In the genomic region with DNA sequence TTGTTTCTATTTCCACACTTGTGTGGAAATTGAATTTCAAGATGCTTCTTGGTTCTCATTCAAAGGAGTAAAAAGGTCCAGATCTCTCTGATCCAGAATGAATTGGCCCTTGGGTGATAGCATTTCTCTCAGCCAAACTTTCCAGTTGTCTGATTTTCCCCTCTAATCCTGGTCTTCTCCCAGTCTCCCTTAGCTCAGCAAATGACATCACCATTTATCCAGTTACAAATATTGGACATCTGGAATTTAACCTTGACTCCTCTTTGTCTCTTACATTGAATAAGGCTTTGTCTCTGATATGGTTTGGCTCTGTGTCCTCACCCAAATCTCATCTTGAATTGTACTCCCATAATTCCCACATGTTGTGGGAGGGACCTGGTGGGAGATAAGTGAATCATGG, we compare ENCODE assay signal across 26 cellular contexts. TPM values are rescaled to one million over a fixed set of nuclear protein-coding genes. Genes with fewer than 3 reads are reported as not detected.
A peak's percentile ranks its signal among the peaks of the same experiment; 100 is the strongest.
DNase-seq lines count a peak whose midpoint lies in the region; ATAC-seq and TF ChIP-seq lines count a peak whose summit lies in the region.
"Had no signal": no experiment of that assay in that cellular context is flagged by ENCODE, and none has a peak within 500 bp of the region (broad histone marks: within the 10 kb centered on the region; RNA-seq: fewer than 3 reads in every experiment).

No MANE protein-coding gene starts in this region.

- H2BK20ac ChIP-seq in IMR-90 (ENCODE audit: low read depth, low read length), result peak overlapping the region; percentile 86

- H3K79me1 ChIP-seq in IMR-90 (ENCODE audit: low read depth in 1 of 2, low read length in 2 of 2), result no peaks in the 10 kb centered on the region

- H3K4me2 ChIP-seq in IMR-90 (ENCODE audit: low read depth, low read length), result no peak overlapping the region
- H3K4me2 ChIP-seq: BLaER1 had no signal

- no peak overlapping the region for H3K4me3 Mint-ChIP-seq in activated T-cell treated with anti-CD3 and anti-CD28 coated beads, Interleukin-2, amount 50 U/mL, for 4 hours
- H3K4me3 Mint-ChIP-seq: CD14-positive monocyte; CD4-positive, alpha-beta memory T cell; CD4-positive, CD25-positive, alpha-beta regulatory T cell; CD8-positive, alpha-beta memory T cell had no signal

- H3K27me3 Mint-ChIP-seq in activated T-cell treated with anti-CD3 and anti-CD28 coated beads, Interleukin-2, amount 50 U/mL, for 4 hours (ENCODE audit: low read depth), result peaks cover 17% of the 10 kb centered on the region

- POLR2A ChIA-PET in IMR-90 (lab: Charles Lee; ENCODE audit: unreplicated experiment), result no interaction called here

- in situ Hi-C loops in IMR-90 (cut with MboI; ENCODE audit: low sequenced_read_pairs), result loop anchor here (25.0 kb wide), 2 partner anchors 551 to 899 kb away; no protein-coding TSS in a partner anchor

- no peaks in the 10 kb centered on the region for H3K27me3 ChIP-seq in IMR-90 (ENCODE audit: control insufficient read depth, insufficient read depth, low read length)
- H3K27me3 ChIP-seq: BE2C, BLaER1 had no signal

- H3K36me3 ChIP-seq in IMR-90 (ENCODE audit: control insufficient read depth, insufficient read depth, low read length), result no peaks in the 10 kb centered on the region
- H3K36me3 ChIP-seq: BE2C, BLaER1 had no signal

- no peak overlapping the region for H4K8ac ChIP-seq in IMR-90 (ENCODE audit: low read depth in 2 of 2, low read length in 2 of 2)

- no peak overlapping the region for H3K56ac ChIP-seq in IMR-90 (ENCODE audit: extremely low read depth, insufficient read depth, low read length)

- H2AK9ac ChIP-seq in IMR-90 (replicated peaks; ENCODE audit: low read depth, low read length, poor library complexity), result no peak overlapping the region

- peak overlapping the region; percentile 55 for H3K18ac ChIP-seq in IMR-90 (ENCODE audit: low read depth, low read length)

- peak overlapping the region; percentile 69 for H2BK120ac ChIP-seq in IMR-90 (ENCODE audit: low read depth, low read length)

- no peak overlapping the region for H3K14ac ChIP-seq in IMR-90 (replicated peaks; ENCODE audit: low read depth, low read length)

- ATAC-seq in Right ventricle myocardium inferior, result peak; percentile 52
- no peak for ATAC-seq in Right ventricle myocardium superior (ENCODE audit: poor library complexity)
- no peak for ATAC-seq in IMR-90 (ENCODE audit: low read depth)
- no peak for ATAC-seq in activated T-cell treated with anti-CD3 and anti-CD28 coated beads, Interleukin-2, amount 50 U/mL, for 4 hours

- H3K23ac ChIP-seq in IMR-90 (ENCODE audit: low read depth, low read length), result no peak overlapping the region

- H3K36me3 Mint-ChIP-seq in activated T-cell treated with anti-CD3 and anti-CD28 coated beads, Interleukin-2, amount 50 U/mL, for 4 hours (ENCODE audit: insufficient read depth), result no peaks in the 10 kb centered on the region
- H3K36me3 Mint-ChIP-seq: CD14-positive monocyte; CD4-positive, alpha-beta memory T cell; CD4-positive, CD25-positive, alpha-beta regulatory T cell; CD8-positive, alpha-beta memory T cell had no signal

- H2AK5ac ChIP-seq in IMR-90 (ENCODE audit: low read depth, low read length), result peak overlapping the region; percentile 5; the same call in 1 of the 2 replicates

- H4K91ac ChIP-seq in IMR-90 (ENCODE audit: insufficient read depth, low read depth, low read length), result no peak overlapping the region

- no peak overlapping the region for H2AFZ ChIP-seq in IMR-90 (replicated peaks; ENCODE audit: low read length, poor library complexity)

- H3K9me3 Mint-ChIP-seq in activated T-cell treated with anti-CD3 and anti-CD28 coated beads, Interleukin-2, amount 50 U/mL, for 4 hours, result no peaks in the 10 kb centered on the region
- H3K9me3 Mint-ChIP-seq: CD8-positive, alpha-beta memory T cell had no signal

- dilution Hi-C loops in IMR-90 (cut with HindIII; ENCODE audit: low sequenced_read_pairs, unreplicated experiment), result no loop called here

- peaks cover 2% of the 10 kb centered on the region; the same call in 1 of the 2 replicates for H3K4me1 ChIP-seq in IMR-90 (ENCODE audit: control insufficient read depth, insufficient read depth, low read length)
- H3K4me1 ChIP-seq: BE2C, BLaER1 had no signal

- intact Hi-C loops in Right ventricle myocardium inferior (cut with DNase I), result no loop called here
- intact Hi-C loops in Right ventricle myocardium superior (cut with DNase I), result no loop called here
- intact Hi-C loops in IMR-90 (cut with micrococcal nuclease), result no loop called here

- no peak overlapping the region for H3K27ac ChIP-seq in IMR-90 (ENCODE audit: insufficient read depth, low read length)
- H3K27ac ChIP-seq: BLaER1 had no signal

- H2BK15ac ChIP-seq in IMR-90 (ENCODE audit: low read depth, low read length), result peak overlapping the region; percentile 74; the same call in 1 of the 3 replicates

- no peak overlapping the region for H2BK5ac ChIP-seq in IMR-90 (ENCODE audit: low read depth, low read length, poor library complexity, severe bottlenecking)

- H3K9me3 ChIP-seq in IMR-90 (ENCODE audit: control insufficient read depth, insufficient read depth, low read length), result no peaks in the 10 kb centered on the region
- H3K9me3 ChIP-seq: BE2C, BLaER1 had no signal

- no peak for DNase-seq in Right ventricle myocardium inferior (ENCODE audit: missing footprints)
- no peak for DNase-seq in Right ventricle myocardium superior
- DNase-seq in EL, result peak; percentile 23
- no peak for DNase-seq in IMR-90
- peak; percentile 31 for DNase-seq in fibroblast of peridontal ligament (ENCODE audit: extremely low read depth)
- no peak for DNase-seq in cerebellum (ENCODE audit: low spot score)
- DNase-seq in NCI-H128 (lab: John Stamatoyannopoulos, UW; ENCODE audit: unreplicated experiment), result no peak
- no peak for DNase-seq in activated T-cell treated with anti-CD3 and anti-CD28 coated beads, Interleukin-2, amount 50 U/mL, for 4 hours
- DNase-seq: 8988T; ACHN; BE2C; C1 segment of cervical spinal cord; CD4-positive, alpha-beta memory T cell; CD4-positive, CD25-positive, alpha-beta regulatory T cell; CD8-positive, alpha-beta memory T cell; COR-L47; DMS 273 treated with DMSO at 0.1 percent for 48 hours; DMS153; DMS53; DMS79; DND-41; GF-D8 had no signal

- H3K4me1 Mint-ChIP-seq in activated T-cell treated with anti-CD3 and anti-CD28 coated beads, Interleukin-2, amount 50 U/mL, for 4 hours (ENCODE audit: low read depth), result no peaks in the 10 kb centered on the region
- H3K4me1 Mint-ChIP-seq: CD14-positive monocyte; CD4-positive, alpha-beta memory T cell; CD4-positive, CD25-positive, alpha-beta regulatory T cell; CD8-positive, alpha-beta memory T cell had no signal

- no peak for TF ChIP-seq CTCF in IMR-90 (conservative IDR thresholded peaks at IDR 0.05; ENCODE audit: low read depth, low read length)

- CTCF ChIA-PET in IMR-90 (lab: Yijun Ruan, JAX), result no interaction called here

- no peak overlapping the region for H3K9ac ChIP-seq in IMR-90 (ENCODE audit: low read depth, low read length)
- H3K9ac ChIP-seq: BLaER1 had no signal

- H4K20me1 ChIP-seq in IMR-90 (ENCODE audit: insufficient read depth, low read length), result no peaks in the 10 kb centered on the region
- H4K20me1 ChIP-seq: BLaER1 had no signal

- no peak overlapping the region for H3K4me3 ChIP-seq in IMR-90 (ENCODE audit: insufficient read depth, low read depth, low read length)
- H3K4me3 ChIP-seq: BLaER1 had no signal

- BruUV-seq in IMR-90 (replicated peaks; lab: Mats Ljungman, UMichigan), result no TSS peak

- H4K5ac ChIP-seq in IMR-90 (ENCODE audit: low read depth, low read length), result no peak overlapping the region

- TF ChIP-seq POLR2A in IMR-90 (IDR thresholded peaks at IDR 0.05; ENCODE audit: low read depth, low read length), result no peak

- TF ChIP-seq RAD21 in IMR-90 (IDR thresholded peaks at IDR 0.05; ENCODE audit: low read length), result no peak

- no peak overlapping the region for H3K4ac ChIP-seq in IMR-90 (ENCODE audit: low read depth, low read length)

- H3K9me1 ChIP-seq in IMR-90 (ENCODE audit: insufficient read depth, low read length), result no peaks in the 10 kb centered on the region

TF ChIP-seq in IMR-90, 13 proteins besides CTCF, POLR2A, EP300 and RAD21:
- TF ChIP-seq, protein P1, sequence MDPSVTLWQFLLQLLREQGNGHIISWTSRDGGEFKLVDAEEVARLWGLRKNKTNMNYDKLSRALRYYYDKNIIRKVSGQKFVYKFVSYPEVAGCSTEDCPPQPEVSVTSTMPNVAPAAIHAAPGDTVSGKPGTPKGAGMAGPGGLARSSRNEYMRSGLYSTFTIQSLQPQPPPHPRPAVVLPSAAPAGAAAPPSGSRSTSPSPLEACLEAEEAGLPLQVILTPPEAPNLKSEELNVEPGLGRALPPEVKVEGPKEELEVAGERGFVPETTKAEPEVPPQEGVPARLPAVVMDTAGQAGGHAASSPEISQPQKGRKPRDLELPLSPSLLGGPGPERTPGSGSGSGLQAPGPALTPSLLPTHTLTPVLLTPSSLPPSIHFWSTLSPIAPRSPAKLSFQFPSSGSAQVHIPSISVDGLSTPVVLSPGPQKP (IDR thresholded peaks at IDR 0.05; ENCODE audit: borderline replicate concordance, low read depth, low read length), result no peak
- TF ChIP-seq, protein P2, sequence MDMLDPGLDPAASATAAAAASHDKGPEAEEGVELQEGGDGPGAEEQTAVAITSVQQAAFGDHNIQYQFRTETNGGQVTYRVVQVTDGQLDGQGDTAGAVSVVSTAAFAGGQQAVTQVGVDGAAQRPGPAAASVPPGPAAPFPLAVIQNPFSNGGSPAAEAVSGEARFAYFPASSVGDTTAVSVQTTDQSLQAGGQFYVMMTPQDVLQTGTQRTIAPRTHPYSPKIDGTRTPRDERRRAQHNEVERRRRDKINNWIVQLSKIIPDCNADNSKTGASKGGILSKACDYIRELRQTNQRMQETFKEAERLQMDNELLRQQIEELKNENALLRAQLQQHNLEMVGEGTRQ (IDR thresholded peaks at IDR 0.05; ENCODE audit: low read depth, low read length), result no peak
- no peak for TF ChIP-seq SMC3 (IDR thresholded peaks at IDR 0.05; ENCODE audit: low read depth, low read length)
- no peak for TF ChIP-seq RCOR1 (IDR thresholded peaks at IDR 0.05; ENCODE audit: insufficient replicate concordance, low read length)
- TF ChIP-seq MAFK (IDR thresholded peaks at IDR 0.05; ENCODE audit: low read depth, low read length), result no peak
- TF ChIP-seq MXI1 (IDR thresholded peaks at IDR 0.05; ENCODE audit: borderline replicate concordance, low read depth, low read length), result no peak
- TF ChIP-seq NFE2L2 (IDR thresholded peaks at IDR 0.05; ENCODE audit: low read depth, low read length), result no peak
- no peak for TF ChIP-seq MAZ (IDR thresholded peaks at IDR 0.05; ENCODE audit: borderline replicate concordance, low read depth, low read length)
- TF ChIP-seq RFX5 (IDR thresholded peaks at IDR 0.05; ENCODE audit: low read depth, low read length), result no peak
- no peak for TF ChIP-seq CHD1 (IDR thresholded peaks at IDR 0.05; ENCODE audit: low read depth, low read length)

RNA-seq across cellular contexts. Expression of a gene that starts 10.2 kb away (rescaled TPM):
- total RNA-seq in Right ventricle myocardium inferior, result 44.6 TPM
- total RNA-seq in Right ventricle myocardium superior, result 35.0 TPM
- total RNA-seq in IMR-90 (2012; rRNA removed), result 34.8 and 69.2 TPM in 2 replicates
- 19.5 and 27.3 TPM in 2 replicates for polyA plus RNA-seq in IMR-90 (2012; rRNA removed)
- 2.9 and 3.0 TPM in 2 replicates for polyA plus RNA-seq in IMR-90 (2012; cell fraction: cytosol; rRNA removed)
- polyA plus RNA-seq in IMR-90 (2012; cell fraction: nucleus; rRNA removed; ENCODE audit: low replicate concordance), result 0.61 and 12.9 TPM in 2 replicates
- total RNA-seq in cerebellum, result 0.45 TPM
- total RNA-seq in activated T-cell treated with anti-CD3 and anti-CD28 coated beads, Interleukin-2, amount 50 U/mL, for 4 hours, result under 1 TPM in 1 of 3 donors, not detected in 2; 0.08 TPM
- total RNA-seq: A673; CD4-positive, CD25-positive, alpha-beta regulatory T cell; CD8-positive, alpha-beta memory T cell; Daoy had no signal
- polyA plus RNA-seq: CD14-positive monocyte; CD4-positive, alpha-beta memory T cell; CD8-positive, alpha-beta memory T cell had no signal

Comparison
In these comparisons a context has a peak if more than half of its experiments do, and no peak if none do; other contexts are left out.
1. DNase-seq: peak in EL (single experiment) and fibroblast of peridontal ligament (single experiment); none in Right ventricle myocardium inferior (single experiment), Right ventricle myocardium superior (single experiment), IMR-90 (single experiment), cerebellum (single experiment), NCI-H128 (single experiment) and activated T-cell treated with anti-CD3 and anti-CD28 coated beads, Interleukin-2, amount 50 U/mL, for 4 hours (single experiment).
2. RNA of a gene that starts 10.2 kb away (total RNA-seq): 44.6 TPM in Right ventricle myocardium inferior (single experiment), 35.0 TPM in Right ventricle myocardium superior (single experiment) and 34.8 to 69.2 TPM in IMR-90; 0.45 TPM in cerebellum (single experiment) and 0.08 TPM in activated T-cell treated with anti-CD3 and anti-CD28 coated beads, Interleukin-2, amount 50 U/mL, for 4 hours; every median in the first group is over 10 times any median in the second.